28 cellular contexts compared by ENCODE assay signal in genomic region chr19:12727745-12728433, GRCh38. TPM values are rescaled to one million over a fixed set of nuclear protein-coding genes. Genes with fewer than 3 reads are reported as not detected.
DNase-seq lines count a peak whose midpoint lies in the region; ATAC-seq and TF ChIP-seq lines count a peak whose summit lies in the region.
"Had no signal": no experiment of that assay in that cellular context is flagged by ENCODE, and none has a peak within 500 bp of the region (broad histone marks: within the 10 kb centered on the region; RNA-seq: fewer than 3 reads in every experiment).

No MANE protein-coding gene starts in this region.

- peaks cover 12% of the 10 kb centered on the region for H3K4me1 Mint-ChIP-seq in activated T-helper 2 cell treated with anti-CD3 and anti-CD28 coated beads, Interferon-gamma antibody, Interleukin-2, Interleukin-4, amounts not matched to agents 10 μg/mL and 5 μg/mL and 100 μg/mL, durations not matched to agents 14 hours and 24 hours and 36 hours (ENCODE audit: low read depth)

- no peak overlapping the region for H3K14ac ChIP-seq in IMR-90 (replicated peaks; ENCODE audit: low read depth, low read length)
- no peak overlapping the region for H3K14ac ChIP-seq in neuronal stem cell (ENCODE audit: low read length)

- in situ Hi-C loops in IMR-90 (cut with MboI; ENCODE audit: low sequenced_read_pairs): no loop called here

- H3K9me3 Mint-ChIP-seq in activated T-helper 2 cell treated with anti-CD3 and anti-CD28 coated beads, Interferon-gamma antibody, Interleukin-2, Interleukin-4, amounts not matched to agents 10 μg/mL and 5 μg/mL and 100 μg/mL, durations not matched to agents 14 hours and 24 hours and 36 hours: no peaks in the 10 kb centered on the region
- H3K9me3 Mint-ChIP-seq: CD8-positive, alpha-beta memory T cell had no signal

- H2BK15ac ChIP-seq in IMR-90 (ENCODE audit: low read depth, low read length) (no peak overlapping the region), neuronal stem cell (ENCODE audit: low read length) (no peak overlapping the region)

- H2BK120ac ChIP-seq in IMR-90 (ENCODE audit: low read depth, low read length): no peak overlapping the region
- no peak overlapping the region for H2BK120ac ChIP-seq in neuronal stem cell (ENCODE audit: low read depth, low read length)

- H4K91ac ChIP-seq in IMR-90 (ENCODE audit: insufficient read depth, low read depth, low read length): no peak overlapping the region
- H4K91ac ChIP-seq in neuronal stem cell (ENCODE audit: low read depth, low read length, poor library complexity): no peak overlapping the region

- H3K23ac ChIP-seq in IMR-90 (ENCODE audit: low read depth, low read length) (no peak overlapping the region), neuronal stem cell (ENCODE audit: low read depth, low read length, poor library complexity) (no peak overlapping the region)

- no peak overlapping the region for H2BK20ac ChIP-seq in IMR-90 (ENCODE audit: low read depth, low read length)

- H3K4me1 ChIP-seq in IMR-90 (ENCODE audit: control insufficient read depth, insufficient read depth, low read length) (peaks cover 4% of the 10 kb centered on the region; the same call in 1 of the 2 replicates), osteoblast (ENCODE audit: insufficient read depth, low read length) (peaks cover 22% of the 10 kb centered on the region), neuronal stem cell (ENCODE audit: control insufficient read depth in 2 of 2, insufficient read depth in 1 of 2, low read depth in 1 of 2, low read length in 2 of 2) (peaks cover 2% of the 10 kb centered on the region in 2 donors)
- peaks cover 8% of the 10 kb centered on the region for H3K4me1 ChIP-seq in effector memory CD4-positive, alpha-beta T cell (ENCODE audit: control insufficient read depth, insufficient read depth, low read length, poor library complexity, severe bottlenecking)

- TF ChIP-seq CTCF in IMR-90 (conservative IDR thresholded peaks at IDR 0.05; ENCODE audit: low read depth, low read length): no peak
- no peak for TF ChIP-seq CTCF in RWPE1 (conservative IDR thresholded peaks at IDR 0.05; ENCODE audit: low read depth)
- no peak for TF ChIP-seq CTCF in osteoblast (IDR thresholded peaks at IDR 0.05; ENCODE audit: extremely low read depth, low read depth, low read length)

- peaks cover 29% of the 10 kb centered on the region for H4K20me1 ChIP-seq in IMR-90 (ENCODE audit: insufficient read depth, low read length)
- H4K20me1 ChIP-seq in osteoblast (ENCODE audit: insufficient read depth, low read length): peaks cover 27% of the 10 kb centered on the region

- H3K18ac ChIP-seq in IMR-90 (ENCODE audit: low read depth, low read length): no peak overlapping the region
- H3K18ac ChIP-seq in neuronal stem cell (ENCODE audit: low read length): no peak overlapping the region

- H3K9me1 ChIP-seq in IMR-90 (ENCODE audit: insufficient read depth, low read length): peaks cover 4% of the 10 kb centered on the region; the same call in 1 of the 2 replicates

- H3K9ac ChIP-seq in IMR-90 (ENCODE audit: low read depth, low read length) (no peak overlapping the region), neuronal stem cell (ENCODE audit: low read depth, low read length, poor library complexity) (no peak overlapping the region)
- H3K9ac ChIP-seq: KMS-11, SK-N-SH had no signal

- H3K9me3 ChIP-seq in IMR-90 (ENCODE audit: control insufficient read depth, insufficient read depth, low read length) (no peaks in the 10 kb centered on the region), osteoblast (ENCODE audit: low read depth, low read length) (no peaks in the 10 kb centered on the region), neuronal stem cell (replicated peaks in 1 of 2; ENCODE audit: control insufficient read depth in 2 of 2, insufficient read depth in 1 of 2, low read depth in 1 of 2, low read length in 2 of 2) (no peaks in the 10 kb centered on the region)
- no peaks in the 10 kb centered on the region for H3K9me3 ChIP-seq in effector memory CD4-positive, alpha-beta T cell (ENCODE audit: control insufficient read depth, low read length)
- H3K9me3 ChIP-seq: SK-N-SH had no signal

- peaks cover 45% of the 10 kb centered on the region for H3K79me2 ChIP-seq in osteoblast (ENCODE audit: insufficient read depth, low read length)

- no peak overlapping the region for H3K4ac ChIP-seq in IMR-90 (ENCODE audit: low read depth, low read length)
- no peak overlapping the region for H3K4ac ChIP-seq in neuronal stem cell (ENCODE audit: low read length)

- H3K4me2 ChIP-seq in IMR-90 (ENCODE audit: low read depth, low read length) (no peak overlapping the region), osteoblast (ENCODE audit: insufficient read depth, low read length) (no peak overlapping the region), neuronal stem cell (ENCODE audit: insufficient read depth, low read length, poor library complexity, severe bottlenecking) (no peak overlapping the region)
- H3K4me2 ChIP-seq: KMS-11, SK-N-SH had no signal

- H4K8ac ChIP-seq in IMR-90 (ENCODE audit: low read depth in 2 of 2, low read length in 2 of 2) (no peak overlapping the region), neuronal stem cell (ENCODE audit: low read depth, low read length) (no peak overlapping the region)

- no peak overlapping the region for H3K27ac Mint-ChIP-seq in activated T-helper 2 cell treated with anti-CD3 and anti-CD28 coated beads, Interferon-gamma antibody, Interleukin-2, Interleukin-4, amounts not matched to agents 10 μg/mL and 5 μg/mL and 100 μg/mL, durations not matched to agents 14 hours and 24 hours and 36 hours

- peak overlapping the region; percentile 81 for H2AK9ac ChIP-seq in IMR-90 (replicated peaks; ENCODE audit: low read depth, low read length, poor library complexity)

- CTCF ChIA-PET in IMR-90 (lab: Yijun Ruan, JAX): no interaction called here
- CTCF ChIA-PET in RWPE1 (lab: Yijun Ruan, JAX): no interaction called here

- peaks cover 36% of the 10 kb centered on the region for H3K36me3 ChIP-seq in IMR-90 (ENCODE audit: control insufficient read depth, insufficient read depth, low read length)
- peaks cover 42% of the 10 kb centered on the region for H3K36me3 ChIP-seq in osteoblast (ENCODE audit: insufficient read depth, low read length)
- peaks cover 34% of the 10 kb centered on the region for H3K36me3 ChIP-seq in effector memory CD4-positive, alpha-beta T cell (ENCODE audit: control insufficient read depth, insufficient read depth, low read length)
- peaks cover 34 to 52% of the 10 kb centered on the region in 2 donors for H3K36me3 ChIP-seq in neuronal stem cell (replicated peaks in 1 of 2; ENCODE audit: control insufficient read depth in 2 of 2, insufficient read depth in 2 of 2, low read length in 2 of 2)

- no peak overlapping the region for H3K56ac ChIP-seq in IMR-90 (ENCODE audit: extremely low read depth, insufficient read depth, low read length)

- H2BK12ac ChIP-seq in neuronal stem cell (ENCODE audit: low read length): no peak overlapping the region

- no peak for TF ChIP-seq RAD21 in IMR-90 (IDR thresholded peaks at IDR 0.05; ENCODE audit: low read length)

- BruUV-seq in IMR-90 (replicated peaks; lab: Mats Ljungman, UMichigan): no TSS peak

- WGBS in IMR-90 (ENCODE audit: extremely low coverage in 2 of 2, insufficient read length in 1 of 2), 2 experiments: 100% methylated on average over 3 of the region's 9 CpGs; no CpG with 5 or more reads in 1 of the 2 experiments
- WGBS in neuronal stem cell (ENCODE audit: extremely low coverage in 2 of 2, insufficient read length in 2 of 2, insufficient replicate concordance in 1 of 2), 2 donors: no CpG with 5 or more reads among the region's 9 CpGs

- intact Hi-C loops in IMR-90 (cut with micrococcal nuclease): no loop called here
- intact Hi-C loops in activated T-helper 2 cell treated with anti-CD3 and anti-CD28 coated beads, Interferon-gamma antibody, Interleukin-2, Interleukin-4, amounts not matched to agents 10 μg/mL and 5 μg/mL and 100 μg/mL, durations not matched to agents 14 hours and 24 hours and 36 hours (cut with micrococcal nuclease): no loop called here

- no peak for ATAC-seq in IMR-90 (ENCODE audit: low read depth)
- ATAC-seq: HepG2 had no signal

- H3K27ac ChIP-seq in IMR-90 (ENCODE audit: insufficient read depth, low read length): no peak overlapping the region
- H3K27ac ChIP-seq in RWPE1: peak overlapping the region; percentile 57
- H3K27ac ChIP-seq in epithelial cell of prostate: peak overlapping the region; percentile 2
- H3K27ac ChIP-seq in osteoblast (ENCODE audit: low read depth, low read length): no peak overlapping the region
- H3K27ac ChIP-seq in effector memory CD4-positive, alpha-beta T cell (ENCODE audit: insufficient read depth, low read length, poor library complexity, severe bottlenecking): no peak overlapping the region
- no peak overlapping the region for H3K27ac ChIP-seq in neuronal stem cell (replicated peaks; ENCODE audit: low read length)
- H3K27ac ChIP-seq: C4-2B, HL-60, KMS-11 had no signal

- H3K79me1 ChIP-seq in IMR-90 (ENCODE audit: low read depth in 1 of 2, low read length in 2 of 2) (peaks cover 12 to 45% of the 10 kb centered on the region in 2 experiments; a peak in 3 of 4 replicates), neuronal stem cell (ENCODE audit: low read depth, low read length) (peaks cover 14% of the 10 kb centered on the region)

- H2AK5ac ChIP-seq in IMR-90 (ENCODE audit: low read depth, low read length): no peak overlapping the region
- H2AK5ac ChIP-seq in neuronal stem cell (ENCODE audit: low read depth, low read length): no peak overlapping the region

- H3K4me3 ChIP-seq in IMR-90 (ENCODE audit: insufficient read depth, low read depth, low read length) (no peak overlapping the region), osteoblast (ENCODE audit: insufficient read depth, low read length) (no peak overlapping the region), neuronal stem cell (ENCODE audit: low read length in 2 of 2) (no peak overlapping the region)
- no peak overlapping the region for H3K4me3 ChIP-seq in effector memory CD4-positive, alpha-beta T cell (ENCODE audit: insufficient read depth, low read depth, low read length, poor library complexity, severe bottlenecking)

- no peak overlapping the region for H2BK5ac ChIP-seq in IMR-90 (ENCODE audit: low read depth, low read length, poor library complexity, severe bottlenecking)
- no peak overlapping the region for H2BK5ac ChIP-seq in neuronal stem cell (ENCODE audit: low read length)

- dilution Hi-C loops in IMR-90 (cut with HindIII; ENCODE audit: low sequenced_read_pairs, unreplicated experiment): no loop called here

- H3K27me3 Mint-ChIP-seq in activated T-helper 2 cell treated with anti-CD3 and anti-CD28 coated beads, Interferon-gamma antibody, Interleukin-2, Interleukin-4, amounts not matched to agents 10 μg/mL and 5 μg/mL and 100 μg/mL, durations not matched to agents 14 hours and 24 hours and 36 hours (ENCODE audit: low read depth): no peaks in the 10 kb centered on the region
- H3K27me3 Mint-ChIP-seq: CD8-positive, alpha-beta memory T cell had no signal

- H3K27me3 ChIP-seq in IMR-90 (ENCODE audit: control insufficient read depth, insufficient read depth, low read length) (no peaks in the 10 kb centered on the region), osteoblast (ENCODE audit: insufficient read depth, low read length) (no peaks in the 10 kb centered on the region), neuronal stem cell (ENCODE audit: control insufficient read depth in 3 of 3, insufficient read depth in 3 of 3, low read depth in 1 of 3, low read length in 3 of 3) (no peaks in the 10 kb centered on the region)
- H3K27me3 ChIP-seq in effector memory CD4-positive, alpha-beta T cell (replicated peaks; ENCODE audit: control insufficient read depth, insufficient read depth, low read length, poor library complexity, severe bottlenecking): no peaks in the 10 kb centered on the region

- H2AFZ ChIP-seq in IMR-90 (replicated peaks; ENCODE audit: low read length, poor library complexity) (no peak overlapping the region), osteoblast (ENCODE audit: low read length) (no peak overlapping the region), neuronal stem cell (ENCODE audit: low read length) (no peak overlapping the region)

- no peak for DNase-seq in IMR-90
- no peak for DNase-seq in RWPE1 (ENCODE audit: low spot score)
- DNase-seq in epithelial cell of prostate (ENCODE audit: low read depth, low spot score): no peak
- DNase-seq in osteoblast (ENCODE audit: insufficient read length, low spot score, missing footprints): peak; percentile 17
- no peak for DNase-seq in effector memory CD4-positive, alpha-beta T cell
- DNase-seq in hepatic stellate cell (ENCODE audit: low spot score): no peak
- DNase-seq in activated T-helper 2 cell treated with anti-CD3 and anti-CD28 coated beads, Interferon-gamma antibody, Interleukin-2, Interleukin-4, amounts not matched to agents 10 μg/mL and 5 μg/mL and 100 μg/mL, durations not matched to agents 14 hours and 24 hours and 36 hours (ENCODE audit: low spot score): no peak
- no peak for DNase-seq in neuronal stem cell (ENCODE audit: low spot score)
- DNase-seq: ACHN; AML-193; Calu3; CD8-positive, alpha-beta memory T cell; DMS53; EL; GF-D8; H7; MV-4-11; NCI-H1105 treated with DMSO at 0.1 percent for 48 hours; NCI-H2029 treated with DMSO at 0.1 percent for 48 hours; NCI-H226; NCI-H524; SIG-M5; SK-N-SH had no signal

- TF ChIP-seq POLR2A in IMR-90 (IDR thresholded peaks at IDR 0.05; ENCODE audit: low read depth, low read length): no peak

- H4K5ac ChIP-seq in IMR-90 (ENCODE audit: low read depth, low read length): no peak overlapping the region

- POLR2A ChIA-PET in IMR-90 (lab: Charles Lee; ENCODE audit: unreplicated experiment) (no interaction called here), RWPE1 (lab: Yijun Ruan, JAX; ENCODE audit: low non-redundant PET) (no interaction called here)

- H3K36me3 Mint-ChIP-seq in activated T-helper 2 cell treated with anti-CD3 and anti-CD28 coated beads, Interferon-gamma antibody, Interleukin-2, Interleukin-4, amounts not matched to agents 10 μg/mL and 5 μg/mL and 100 μg/mL, durations not matched to agents 14 hours and 24 hours and 36 hours (ENCODE audit: low read depth): peaks cover 59% of the 10 kb centered on the region

- H3K4me3 Mint-ChIP-seq in activated T-helper 2 cell treated with anti-CD3 and anti-CD28 coated beads, Interferon-gamma antibody, Interleukin-2, Interleukin-4, amounts not matched to agents 10 μg/mL and 5 μg/mL and 100 μg/mL, durations not matched to agents 14 hours and 24 hours and 36 hours (ENCODE audit: low read depth): no peak overlapping the region
- H3K4me3 Mint-ChIP-seq: CD8-positive, alpha-beta memory T cell had no signal

RNA-seq across cellular contexts. Expression of gene TNPO2, which starts 4.2 kb away (rescaled TPM):
- total RNA-seq in IMR-90 (2012; rRNA removed) (32.8 and 36.0 TPM in 2 replicates), osteoblast (36.6 and 39.8 TPM in 2 replicates)
- polyA plus RNA-seq in IMR-90 (2012; rRNA removed): 77.2 and 82.3 TPM in 2 replicates
- 32.3 and 57.4 TPM in 2 replicates for polyA plus RNA-seq in IMR-90 (2012; cell fraction: cytosol; rRNA removed)
- polyA plus RNA-seq in IMR-90 (2012; cell fraction: nucleus; rRNA removed; ENCODE audit: low replicate concordance): 265 and 496 TPM in 2 replicates
- total RNA-seq in activated T-helper 2 cell treated with anti-CD3 and anti-CD28 coated beads, Interferon-gamma antibody, Interleukin-2, Interleukin-4, amounts not matched to agents 10 μg/mL and 5 μg/mL and 100 μg/mL, durations not matched to agents 14 hours and 24 hours and 36 hours: 109 and 112 TPM in 2 replicates
- polyA plus RNA-seq in neuronal stem cell (2013, experiment 1 of 2): 47.1 TPM
- polyA plus RNA-seq in neuronal stem cell (2013, experiment 2 of 2): 47.1 TPM

RNA-seq across cellular contexts. Expression of gene TRIR, which starts 6.6 kb away (rescaled TPM):
- total RNA-seq in IMR-90 (2012; rRNA removed): 99.2 and 113 TPM in 2 replicates
- polyA plus RNA-seq in IMR-90 (2012; rRNA removed): 201 and 242 TPM in 2 replicates
- polyA plus RNA-seq in IMR-90 (2012; cell fraction: cytosol; rRNA removed): 333 and 539 TPM in 2 replicates
- 193 and 247 TPM in 2 replicates for polyA plus RNA-seq in IMR-90 (2012; cell fraction: nucleus; rRNA removed; ENCODE audit: low replicate concordance)
- 123 and 136 TPM in 2 replicates for total RNA-seq in osteoblast
- 204 and 210 TPM in 2 replicates for total RNA-seq in activated T-helper 2 cell treated with anti-CD3 and anti-CD28 coated beads, Interferon-gamma antibody, Interleukin-2, Interleukin-4, amounts not matched to agents 10 μg/mL and 5 μg/mL and 100 μg/mL, durations not matched to agents 14 hours and 24 hours and 36 hours
- polyA plus RNA-seq in neuronal stem cell (2013, experiment 1 of 2): 242 TPM
- polyA plus RNA-seq in neuronal stem cell (2013, experiment 2 of 2): 221 TPM

RNA-seq across cellular contexts. Expression of gene GET3, which starts 9.4 kb away (rescaled TPM):
- total RNA-seq in IMR-90 (2012; rRNA removed) (111 and 129 TPM in 2 replicates), osteoblast (99.5 and 104 TPM in 2 replicates)
- polyA plus RNA-seq in IMR-90 (2012; rRNA removed): 152 and 178 TPM in 2 replicates
- polyA plus RNA-seq in IMR-90 (2012; cell fraction: cytosol; rRNA removed): 132 and 168 TPM in 2 replicates
- polyA plus RNA-seq in IMR-90 (2012; cell fraction: nucleus; rRNA removed; ENCODE audit: low replicate concordance): 91.7 and 117 TPM in 2 replicates
- 62.7 and 62.8 TPM in 2 replicates for total RNA-seq in activated T-helper 2 cell treated with anti-CD3 and anti-CD28 coated beads, Interferon-gamma antibody, Interleukin-2, Interleukin-4, amounts not matched to agents 10 μg/mL and 5 μg/mL and 100 μg/mL, durations not matched to agents 14 hours and 24 hours and 36 hours
- polyA plus RNA-seq in neuronal stem cell (2013, experiment 1 of 2): 46.1 TPM
- polyA plus RNA-seq in neuronal stem cell (2013, experiment 2 of 2): 44.7 TPM

RNA-seq across cellular contexts. Expression of gene BEST2, which starts 23.7 kb away (rescaled TPM):
- not detected in 2 replicates for total RNA-seq in IMR-90 (2012; rRNA removed)
- polyA plus RNA-seq in IMR-90 (2012; rRNA removed): not detected in 2 replicates
- not detected in 2 replicates for polyA plus RNA-seq in IMR-90 (2012; cell fraction: cytosol; rRNA removed)
- 0.07 and 0.13 TPM in 2 replicates for polyA plus RNA-seq in IMR-90 (2012; cell fraction: nucleus; rRNA removed; ENCODE audit: low replicate concordance)
- total RNA-seq in osteoblast: not detected in 2 replicates
- total RNA-seq in activated T-helper 2 cell treated with anti-CD3 and anti-CD28 coated beads, Interferon-gamma antibody, Interleukin-2, Interleukin-4, amounts not matched to agents 10 μg/mL and 5 μg/mL and 100 μg/mL, durations not matched to agents 14 hours and 24 hours and 36 hours: 0.11 TPM in 1 of 2 replicates, not detected in the other
- 0.03 TPM for polyA plus RNA-seq in neuronal stem cell (2013, experiment 1 of 2)
- 0.03 TPM for polyA plus RNA-seq in neuronal stem cell (2013, experiment 2 of 2)
- total RNA-seq: Calu3; CD8-positive, alpha-beta memory T cell; HepG2; M059J had no signal
- polyA plus RNA-seq: CD8-positive, alpha-beta memory T cell; HepG2; SK-N-SH had no signal

RNA-seq across cellular contexts. Expression of gene FBXW9, which starts 31.5 kb away (rescaled TPM):
- 8.6 and 9.5 TPM in 2 replicates for total RNA-seq in IMR-90 (2012; rRNA removed)
- polyA plus RNA-seq in IMR-90 (2012; rRNA removed): 14.2 and 14.4 TPM in 2 replicates
- 8.1 and 16.5 TPM in 2 replicates for polyA plus RNA-seq in IMR-90 (2012; cell fraction: cytosol; rRNA removed)
- polyA plus RNA-seq in IMR-90 (2012; cell fraction: nucleus; rRNA removed; ENCODE audit: low replicate concordance): 14.0 and 41.0 TPM in 2 replicates
- 17.1 and 18.5 TPM in 2 replicates for total RNA-seq in osteoblast
- total RNA-seq in activated T-helper 2 cell treated with anti-CD3 and anti-CD28 coated beads, Interferon-gamma antibody, Interleukin-2, Interleukin-4, amounts not matched to agents 10 μg/mL and 5 μg/mL and 100 μg/mL, durations not matched to agents 14 hours and 24 hours and 36 hours: 8.8 and 9.4 TPM in 2 replicates
- polyA plus RNA-seq in neuronal stem cell (2013, experiment 1 of 2): 11.2 TPM
- polyA plus RNA-seq in neuronal stem cell (2013, experiment 2 of 2): 11.1 TPM

Comparison
In these comparisons a context has a peak if more than half of its experiments do, and no peak if none do; other contexts are left out.
1. H3K27ac ChIP-seq: peak in RWPE1 (single experiment) and epithelial cell of prostate (single experiment); none in IMR-90 (single experiment), osteoblast (single experiment), effector memory CD4-positive, alpha-beta T cell (single experiment) and neuronal stem cell (single experiment).